1 cellular context compared by ENCODE assay signal in genomic region chr5:181246276-181247050, GRCh38.
TF ChIP-seq lines count a peak whose summit lies in the region.

No MANE protein-coding gene starts in this region.

TF ChIP-seq in A549, 52 proteins besides CTCF, POLR2A, EP300 and RAD21 (continued from another document):
- TF ChIP-seq ZSCAN20 (CRISPR knock-in tag; IDR thresholded peaks at IDR 0.05) (no peak), USF2 (IDR thresholded peaks at IDR 0.05) (no peak), ESRRA (IDR thresholded peaks at IDR 0.05; ENCODE audit: borderline replicate concordance, low read length) (0 out of 2 replicates have a peak, but pooled peaks have one; percentile 16), NFE2L2 (conservative IDR thresholded peaks at IDR 0.05; ENCODE audit: low read length) (no peak), TFCP2L1 (CRISPR knock-in tag; IDR thresholded peaks at IDR 0.05) (no peak), GATA3 (IDR thresholded peaks at IDR 0.05; ENCODE audit: borderline replicate concordance) (peak; percentile 2; the same call in 1 of the 2 replicates), HOXB5 (CRISPR knock-in tag; IDR thresholded peaks at IDR 0.05) (no peak), FOSB (CRISPR knock-in tag; IDR thresholded peaks at IDR 0.05) (no peak), MAFK (IDR thresholded peaks at IDR 0.05; ENCODE audit: partially characterized antibody) (no peak), E2F6 (IDR thresholded peaks at IDR 0.05; ENCODE audit: borderline replicate concordance, low read depth) (peak; percentile 85), MYC (IDR thresholded peaks at IDR 0.05; ENCODE audit: borderline replicate concordance, low read length) (no peak; the same call in 1 of the 2 replicates), CBX8 (IDR thresholded peaks at IDR 0.05) (no peak), EHF (CRISPR knock-in tag; IDR thresholded peaks at IDR 0.05) (no peak), HOXB13 (CRISPR knock-in tag; IDR thresholded peaks at IDR 0.05; ENCODE audit: low read depth) (no peak), POLR2AphosphoS2 (conservative IDR thresholded peaks at IDR 0.05; ENCODE audit: low read length) (no peak), BHLHE40 (IDR thresholded peaks at IDR 0.05; ENCODE audit: low read depth, low read length) (no peak), RCOR1 (IDR thresholded peaks at IDR 0.05; ENCODE audit: low read depth, low read length) (no peak), JUNB (IDR thresholded peaks at IDR 0.05) (no peak), EHMT2 (IDR thresholded peaks at IDR 0.05; ENCODE audit: low read depth) (no peak), FOXS1 (CRISPR knock-in tag; IDR thresholded peaks at IDR 0.05) (no peak), SMC3 (IDR thresholded peaks at IDR 0.05) (no peak), CBX2 (IDR thresholded peaks at IDR 0.05; ENCODE audit: borderline replicate concordance, low read depth) (no peak), REST (IDR thresholded peaks at IDR 0.05) (peak; percentile 92), RNF2 (IDR thresholded peaks at IDR 0.05; ENCODE audit: borderline replicate concordance, low read depth) (no peak), CHD4 (IDR thresholded peaks at IDR 0.05; ENCODE audit: borderline replicate concordance) (no peak), ZNF302 (CRISPR knock-in tag; IDR thresholded peaks at IDR 0.05) (no peak), HEYL (CRISPR knock-in tag; IDR thresholded peaks at IDR 0.05) (no peak), MAX (IDR thresholded peaks at IDR 0.05) (peak; percentile 84; the same call in 1 of the 2 replicates), KDM5A (IDR thresholded peaks at IDR 0.05) (no peak; the same call in 1 of the 2 replicates), BCL3 (IDR thresholded peaks at IDR 0.05) (peak; percentile 87; the same call in 2 of the 3 replicates), PBX3 (IDR thresholded peaks at IDR 0.05) (0 out of 2 replicates have a peak, but pooled peaks have one; percentile 46), ATOH8 (CRISPR knock-in tag; IDR thresholded peaks at IDR 0.05; ENCODE audit: low read depth) (no peak), FOSL2 (IDR thresholded peaks at IDR 0.05) (no peak), FOSL2 (CRISPR knock-in tag; IDR thresholded peaks at IDR 0.05) (0 out of 2 replicates have a peak, but pooled peaks have one; percentile 46), RARB (CRISPR knock-in tag; IDR thresholded peaks at IDR 0.05) (no peak), HOXA7 (CRISPR knock-in tag; IDR thresholded peaks at IDR 0.05) (0 out of 2 replicates have a peak, but pooled peaks have one; percentile 0), PHF8 (IDR thresholded peaks at IDR 0.05; ENCODE audit: borderline replicate concordance, low read depth) (peak; percentile 51; the same call in 1 of the 2 replicates), MAZ (IDR thresholded peaks at IDR 0.05; ENCODE audit: borderline replicate concordance, low read depth, low read length) (no peak), NPAS2 (CRISPR knock-in tag; IDR thresholded peaks at IDR 0.05; ENCODE audit: borderline replicate concordance) (no peak), CHD2 (IDR thresholded peaks at IDR 0.05; ENCODE audit: low read length, partially characterized antibody) (peak; percentile 90), TP53 (CRISPR knock-in tag; IDR thresholded peaks at IDR 0.05) (no peak), SREBF2 (IDR thresholded peaks at IDR 0.05) (no peak), HDAC2 (IDR thresholded peaks at IDR 0.05) (no peak), NR3C1 (IDR thresholded peaks at IDR 0.05) (no peak), KDM1A (IDR thresholded peaks at IDR 0.05; ENCODE audit: low read depth) (no peak)
